Comparison of ENCODE assay signal across 8 cellular contexts in the genomic region with DNA sequence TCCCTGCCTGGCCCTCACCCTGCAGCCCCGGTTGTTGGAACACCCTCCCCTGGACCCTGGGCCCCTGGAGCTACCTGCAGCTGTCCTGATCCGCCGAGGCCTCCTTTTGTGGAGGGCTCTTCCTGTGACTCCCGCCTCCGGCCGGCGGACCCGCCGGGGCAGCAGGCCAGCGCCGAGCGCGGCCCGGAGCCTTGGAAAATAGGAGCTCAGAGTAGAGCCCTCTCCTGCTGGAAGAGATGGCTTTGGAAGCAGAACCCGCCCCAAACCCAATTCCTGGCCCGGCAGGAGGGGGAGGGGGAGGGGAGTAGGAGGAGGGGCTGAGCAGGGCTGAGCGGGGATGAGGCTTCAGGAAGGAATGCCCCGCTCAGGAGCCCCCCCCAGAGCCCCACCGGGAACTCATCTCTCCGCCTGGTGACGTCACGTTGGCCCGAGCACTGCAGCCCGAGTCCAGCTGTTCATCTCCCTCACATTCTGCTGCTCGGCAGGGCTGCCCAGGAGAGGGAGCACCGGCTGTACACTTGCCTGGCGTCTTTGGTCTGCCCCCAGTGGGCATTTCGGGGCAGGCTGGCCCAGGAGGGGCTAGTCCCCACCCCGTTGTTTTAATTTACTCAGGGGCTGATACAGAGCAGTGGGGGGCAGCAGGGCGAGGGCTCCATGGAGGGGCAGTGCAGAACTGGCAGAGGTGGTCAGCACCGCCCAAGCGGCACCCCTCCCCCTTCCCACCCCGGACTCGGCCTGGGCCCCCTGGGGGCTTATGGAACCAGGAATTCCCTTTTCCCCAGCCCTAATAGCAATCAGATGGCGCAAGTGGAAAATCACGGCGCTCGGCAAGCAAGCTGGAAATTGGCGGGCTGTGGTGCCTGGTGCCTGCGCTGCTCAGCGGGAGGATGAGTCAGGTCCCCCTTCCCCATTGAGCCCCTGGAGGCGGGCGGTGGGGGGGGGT. TPM values are rescaled to one million over a fixed set of nuclear protein-coding genes. Genes with fewer than 3 reads are reported as not detected.
DNase-seq lines count a peak whose midpoint lies in the region; ATAC-seq and TF ChIP-seq lines count a peak whose summit lies in the region.

A gene with protein sequence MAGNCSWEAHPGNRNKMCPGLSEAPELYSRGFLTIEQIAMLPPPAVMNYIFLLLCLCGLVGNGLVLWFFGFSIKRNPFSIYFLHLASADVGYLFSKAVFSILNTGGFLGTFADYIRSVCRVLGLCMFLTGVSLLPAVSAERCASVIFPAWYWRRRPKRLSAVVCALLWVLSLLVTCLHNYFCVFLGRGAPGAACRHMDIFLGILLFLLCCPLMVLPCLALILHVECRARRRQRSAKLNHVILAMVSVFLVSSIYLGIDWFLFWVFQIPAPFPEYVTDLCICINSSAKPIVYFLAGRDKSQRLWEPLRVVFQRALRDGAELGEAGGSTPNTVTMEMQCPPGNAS (minus strand): TSS at position 238 of the 943 bp plus-strand sequence. CDS start 3,345 bp downstream, outside the sequence.

- H3K4me1 ChIP-seq in vagina: peaks cover 43% of the 10 kb centered on the region

- H3K27me3 ChIP-seq in dorsolateral prefrontal cortex (peaks cover 0 to 50% (median 22%) of the 10 kb centered on the region in 45 donors), vagina (no peaks in the 10 kb centered on the region)

- no peaks in the 10 kb centered on the region for H3K9me3 ChIP-seq in vagina

- POLR2A ChIA-PET in activated CD4-positive, alpha-beta T cell treated with anti-CD3 and anti-CD28 coated beads, Interleukin-2, amount 10 ng/mL, durations not matched to agents 7 days and 5 days (lab: Charles Lee): interaction anchor here (0.6 kb wide), 1 partner anchor 245 kb away, joined by 3 read pairs; no protein-coding TSS in a partner anchor

- H3K36me3 Mint-ChIP-seq in memory B cell: no peaks in the 10 kb centered on the region
- H3K36me3 Mint-ChIP-seq in activated CD4-positive, alpha-beta T cell treated with anti-CD3 and anti-CD28 coated beads, Interleukin-2, amount 10 ng/mL, durations not matched to agents 7 days and 5 days (ENCODE audit: low read depth): no peaks in the 10 kb centered on the region

- H3K27ac ChIP-seq in dorsolateral prefrontal cortex: peak within 1 kb of the TSS in 36 of 59 donors; percentile 17 to 86 (median 62)
- H3K27ac ChIP-seq in vagina: peak within 1 kb of the TSS; percentile 95

- peaks cover 3% of the 10 kb centered on the region for H3K4me1 Mint-ChIP-seq in memory B cell
- peaks cover 5% of the 10 kb centered on the region for H3K4me1 Mint-ChIP-seq in activated CD4-positive, alpha-beta T cell treated with anti-CD3 and anti-CD28 coated beads, Interleukin-2, amount 10 ng/mL, durations not matched to agents 7 days and 5 days

- peak within 1 kb of the TSS; percentile 32 for H3K4me3 Mint-ChIP-seq in memory B cell
- no peak within 1 kb of the TSS for H3K4me3 Mint-ChIP-seq in activated CD4-positive, alpha-beta T cell treated with anti-CD3 and anti-CD28 coated beads, Interleukin-2, amount 10 ng/mL, durations not matched to agents 7 days and 5 days

- CTCF ChIA-PET in activated CD4-positive, alpha-beta T cell treated with anti-CD3 and anti-CD28 coated beads, Interleukin-2, amount 10 ng/mL, durations not matched to agents 7 days and 5 days (lab: Charles Lee): interaction anchor here (1.1 kb wide), 1 partner anchor 20 kb away, joined by 4 read pairs; no protein-coding TSS in a partner anchor

- peaks cover 8% of the 10 kb centered on the region for H3K9me3 Mint-ChIP-seq in memory B cell
- H3K9me3 Mint-ChIP-seq in activated CD4-positive, alpha-beta T cell treated with anti-CD3 and anti-CD28 coated beads, Interleukin-2, amount 10 ng/mL, durations not matched to agents 7 days and 5 days: no peaks in the 10 kb centered on the region

- TF ChIP-seq CTCF in dorsolateral prefrontal cortex (IDR thresholded peaks at IDR 0.05 in 54 of 56, conservative IDR thresholded peaks at IDR 0.05 in 2 of 56; ENCODE audit: low read depth in 1 of 56, partially characterized antibody in 56 of 56) (peak in 33 of 56 donors; percentile 10 to 48 (median 24)), vagina (IDR thresholded peaks at IDR 0.05) (peak in 2 of 3 experiments; percentile 17 to 63)

- no peak within 1 kb of the TSS for H3K27ac Mint-ChIP-seq in memory B cell
- no peak within 1 kb of the TSS for H3K27ac Mint-ChIP-seq in activated CD4-positive, alpha-beta T cell treated with anti-CD3 and anti-CD28 coated beads, Interleukin-2, amount 10 ng/mL, durations not matched to agents 7 days and 5 days

- intact Hi-C loops in dorsolateral prefrontal cortex (cut with DNase I): no loop called here
- intact Hi-C loops in vagina (cut with DNase I): loop anchor here (5.0 kb wide), 2 partner anchors 34 to 74 kb away; partner anchors contain the start of gene TPCN2

- ATAC-seq in memory B cell (ENCODE audit: low read depth): peak; percentile 53

- H3K36me3 ChIP-seq in vagina: no peaks in the 10 kb centered on the region

- peaks cover 25% of the 10 kb centered on the region for H3K27me3 Mint-ChIP-seq in memory B cell
- H3K27me3 Mint-ChIP-seq in activated CD4-positive, alpha-beta T cell treated with anti-CD3 and anti-CD28 coated beads, Interleukin-2, amount 10 ng/mL, durations not matched to agents 7 days and 5 days: peaks cover 24% of the 10 kb centered on the region

- DNase-seq in stimulated activated CD4-positive, alpha-beta T cell treated with anti-CD3 and anti-CD28 coated beads, Interleukin-1b, Interleukin-23, amount 100 ng/mL, for 48 hours: peak; percentile 15
- DNase-seq in stimulated activated CD4-positive, alpha-beta T cell treated with anti-CD3 and anti-CD28 coated beads, Interleukin-2, amount 100 ng/mL, for 48 hours: no peak
- DNase-seq in dorsolateral prefrontal cortex: peak in 7 of 10 donors; percentile 42 to 84 (median 55)
- no peak for DNase-seq in memory B cell (ENCODE audit: low spot score in 2 of 2)
- peak in 1 of 2 donors; percentile 98 for DNase-seq in vagina (ENCODE audit: extremely low spot score in 2 of 2)
- no peak for DNase-seq in superior temporal gyrus (ENCODE audit: extremely low spot score)
- no peak for DNase-seq in DMS79 (lab: John Stamatoyannopoulos, UW)
- no peak for DNase-seq in activated CD4-positive, alpha-beta T cell treated with anti-CD3 and anti-CD28 coated beads, Interleukin-2, amount 10 ng/mL, durations not matched to agents 7 days and 5 days

- peak in 1 of 2 donors; percentile 88 for TF ChIP-seq POLR2A in vagina (IDR thresholded peaks at IDR 0.05)

- H3K4me3 ChIP-seq in dorsolateral prefrontal cortex (peak within 1 kb of the TSS in 57 of 59 donors; percentile 7 to 65 (median 46)), vagina (peak within 1 kb of the TSS; percentile 62 to 63)

RNA-seq across cellular contexts. Expression of the gene that starts here (rescaled TPM):
- 10 to 100 TPM in 4 of 120 experiments, 1 to 10 TPM in 109, under 1 TPM in 7; 0.73 to 15.7 (median 3.0) TPM for total RNA-seq in dorsolateral prefrontal cortex
- total RNA-seq in vagina: 84.5 TPM
- total RNA-seq in activated CD4-positive, alpha-beta T cell treated with anti-CD3 and anti-CD28 coated beads, Interleukin-2, amount 10 ng/mL, durations not matched to agents 7 days and 5 days: not detected

Comparison
In these comparisons a context has a peak if more than half of its experiments do, and no peak if none do; other contexts are left out.
1. DNase-seq: peak in stimulated activated CD4-positive, alpha-beta T cell treated with anti-CD3 and anti-CD28 coated beads, Interleukin-1b, Interleukin-23, amount 100 ng/mL, for 48 hours (single experiment) and dorsolateral prefrontal cortex (7 of 10); none in stimulated activated CD4-positive, alpha-beta T cell treated with anti-CD3 and anti-CD28 coated beads, Interleukin-2, amount 100 ng/mL, for 48 hours (0 of 2), memory B cell (0 of 2), superior temporal gyrus (single experiment), DMS79 (single experiment) and activated CD4-positive, alpha-beta T cell treated with anti-CD3 and anti-CD28 coated beads, Interleukin-2, amount 10 ng/mL, durations not matched to agents 7 days and 5 days (single experiment).